Comparison of ENCODE assay signal across 10 cellular contexts in genomic region chr17:60305141-60305540, GRCh38.
DNase-seq lines count a peak whose midpoint lies in the region; ATAC-seq, FAIRE-seq and TF ChIP-seq lines count a peak whose summit lies in the region.
"Had no signal": no experiment of that assay in that cellular context is flagged by ENCODE, and none has a peak within 500 bp of the region (broad histone marks: within the 10 kb centered on the region; RNA-seq: fewer than 3 reads in every experiment).

No MANE protein-coding gene starts in this region.

- H3K9ac ChIP-seq in HepG2 (ENCODE audit: insufficient read depth, low read depth, low read length): no peak overlapping the region
- H3K9ac ChIP-seq: KMS-11 had no signal

- peaks cover 5% of the 10 kb centered on the region for H3K36me3 Mint-ChIP-seq in T-helper 17 cell (ENCODE audit: low read depth)

- no peak for TF ChIP-seq POLR2A in HepG2 (IDR thresholded peaks at IDR 0.05; ENCODE audit: insufficient read depth in 1 of 2, low read depth in 2 of 2, low read length in 2 of 2)

- no peak overlapping the region for H3K4me2 ChIP-seq in HepG2 (ENCODE audit: low read depth, low read length)
- H3K4me2 ChIP-seq: KMS-11 had no signal

- no peaks in the 10 kb centered on the region for H4K20me1 ChIP-seq in HepG2 (ENCODE audit: insufficient read depth, low read length)

- H3K9me3 ChIP-seq in T-helper 17 cell (ENCODE audit: control insufficient read depth, low read length, poor library complexity, severe bottlenecking) (no peaks in the 10 kb centered on the region), HepG2 (ENCODE audit: low read length) (no peaks in the 10 kb centered on the region), tibial artery (no peaks in the 10 kb centered on the region)

- peaks cover 0 to 3% of the 10 kb centered on the region in 2 experiments; a peak in 2 of 5 replicates for H3K36me3 ChIP-seq in HepG2 (replicated peaks in 1 of 2; ENCODE audit: control insufficient read depth in 1 of 2, insufficient read depth in 2 of 2, low read length in 2 of 2)
- peaks cover 0 to 5% (median 4%) of the 10 kb centered on the region in 3 donors for H3K36me3 ChIP-seq in tibial artery

- POLR2A ChIA-PET in HepG2 (lab: Yijun Ruan, JAX): no interaction called here

- 79% methylated on average over 4 of the region's 4 CpGs for WGBS in HepG2 (ENCODE audit: low lambda C conversion rate)

- intact Hi-C loops in HepG2 (cut with micrococcal nuclease; ENCODE audit: unreplicated experiment): no loop called here
- intact Hi-C loops in tibial artery (cut with DNase I; ENCODE audit: low total_unique reads): no loop called here

- no peak for TF ChIP-seq RAD21 in HepG2 (CRISPR knock-in tag; IDR thresholded peaks at IDR 0.05)

- CTCF ChIA-PET in HepG2 (lab: Yijun Ruan, JAX; ENCODE audit: low intra/inter-chr PET ratio, low total read pairs): no interaction called here

- H3K27me3 Mint-ChIP-seq in T-helper 17 cell: no peaks in the 10 kb centered on the region

- H2AFZ ChIP-seq in HepG2 (ENCODE audit: low read length): no peak overlapping the region

- no peak for TF ChIP-seq CTCF in HepG2 (CRISPR knock-in tag; IDR thresholded peaks at IDR 0.05)
- TF ChIP-seq CTCF in tibial artery (IDR thresholded peaks at IDR 0.05): no peak

- DNase-seq in T-helper 17 cell (no peak), HepG2 (ENCODE audit: low spot score) (peak; percentile 39), NCI-H82 treated with DMSO at 0.1 percent for 48 hours (lab: John Stamatoyannopoulos, UW; ENCODE audit: unreplicated experiment) (no peak), tibial artery (no peak)
- no peak for DNase-seq in stimulated activated CD8-positive, alpha-beta memory T cell treated with anti-CD3 and anti-CD28 coated beads, Interleukin-4, amount 100 ng/mL, for 48 hours
- DNase-seq in activated effector memory CD4-positive, alpha-beta T cell treated with anti-CD3 and anti-CD28 coated beads, Interleukin-2, amount 50 U/mL, for 16 hours: no peak

- peaks cover 9% of the 10 kb centered on the region for H3K79me2 ChIP-seq in HepG2 (ENCODE audit: insufficient read depth, low read length)

- H3K4me1 ChIP-seq in HepG2 (ENCODE audit: insufficient read depth, low read length): peaks cover 12% of the 10 kb centered on the region; the same call in 1 of the 2 replicates
- H3K4me1 ChIP-seq in tibial artery: peaks cover 0 to 3% (median 0%) of the 10 kb centered on the region in 4 donors

- peak overlapping the region; percentile 24 for H3K27ac Mint-ChIP-seq in T-helper 17 cell

- no peaks in the 10 kb centered on the region for H3K27me3 ChIP-seq in HepG2 (ENCODE audit: control insufficient read depth in 1 of 2, insufficient read depth in 2 of 2, low read length in 2 of 2)
- H3K27me3 ChIP-seq in tibial artery: no peaks in the 10 kb centered on the region

- peak; percentile 55 for ATAC-seq in GM18511 (IDR thresholded peaks at IDR 0.05; ENCODE audit: unreplicated experiment)
- peak; percentile 80 for ATAC-seq in HG02798 (IDR thresholded peaks at IDR 0.05; ENCODE audit: poor library complexity, unreplicated experiment)
- ATAC-seq in T-helper 17 cell: peak; percentile 90
- ATAC-seq in HepG2: peak; percentile 38; the same call in 2 of the 3 replicates

- in situ Hi-C loops in HepG2 (cut with HindIII; ENCODE audit: extremely low pct_ligation_motif_present, low pct_unique_long_range_greater_than_20kb): no loop called here

- H3K4me3 Mint-ChIP-seq in T-helper 17 cell: peak overlapping the region; percentile 28

- no TSS peak for BruUV-seq in HepG2 (replicated peaks; lab: Mats Ljungman, UMichigan)

- TF ChIP-seq EP300 in HepG2 (IDR thresholded peaks at IDR 0.05; ENCODE audit: low read depth in 2 of 2, low read length in 2 of 2) (no peak), HepG2 (CRISPR knock-in tag; IDR thresholded peaks at IDR 0.05; ENCODE audit: borderline replicate concordance) (no peak)

- H3K4me3 ChIP-seq in HepG2 (replicated peaks in 1 of 3; ENCODE audit: insufficient read depth in 1 of 3, low read depth in 2 of 3, low read length in 3 of 3) (no peak overlapping the region), tibial artery (no peak overlapping the region)

- peaks cover 35% of the 10 kb centered on the region for H3K4me1 Mint-ChIP-seq in T-helper 17 cell

- no peak for FAIRE-seq in HepG2 (lab: Jason Lieb, UNC)
- FAIRE-seq: colon had no signal

- H3K27ac ChIP-seq in HepG2 (ENCODE audit: extremely low read length, insufficient read depth, low read length) (no peak overlapping the region), tibial artery (no peak overlapping the region)
- H3K27ac ChIP-seq: KMS-11 had no signal

TF ChIP-seq in HepG2, 621 proteins besides CTCF, POLR2A, EP300 and RAD21:
- TF ChIP-seq RCOR2 (CRISPR knock-in tag; IDR thresholded peaks at IDR 0.05) (no peak), ELF3 (CRISPR knock-in tag; IDR thresholded peaks at IDR 0.05) (peak; percentile 69), NR2C2 (CRISPR knock-in tag; IDR thresholded peaks at IDR 0.05; ENCODE audit: borderline replicate concordance) (no peak), SAP130 (CRISPR knock-in tag; IDR thresholded peaks at IDR 0.05; ENCODE audit: low read depth) (peak; percentile 73), HOMEZ (CRISPR knock-in tag; IDR thresholded peaks at IDR 0.05; ENCODE audit: low read depth) (peak; percentile 31; the same call in 1 of the 2 replicates)
- TF ChIP-seq, protein P1, sequence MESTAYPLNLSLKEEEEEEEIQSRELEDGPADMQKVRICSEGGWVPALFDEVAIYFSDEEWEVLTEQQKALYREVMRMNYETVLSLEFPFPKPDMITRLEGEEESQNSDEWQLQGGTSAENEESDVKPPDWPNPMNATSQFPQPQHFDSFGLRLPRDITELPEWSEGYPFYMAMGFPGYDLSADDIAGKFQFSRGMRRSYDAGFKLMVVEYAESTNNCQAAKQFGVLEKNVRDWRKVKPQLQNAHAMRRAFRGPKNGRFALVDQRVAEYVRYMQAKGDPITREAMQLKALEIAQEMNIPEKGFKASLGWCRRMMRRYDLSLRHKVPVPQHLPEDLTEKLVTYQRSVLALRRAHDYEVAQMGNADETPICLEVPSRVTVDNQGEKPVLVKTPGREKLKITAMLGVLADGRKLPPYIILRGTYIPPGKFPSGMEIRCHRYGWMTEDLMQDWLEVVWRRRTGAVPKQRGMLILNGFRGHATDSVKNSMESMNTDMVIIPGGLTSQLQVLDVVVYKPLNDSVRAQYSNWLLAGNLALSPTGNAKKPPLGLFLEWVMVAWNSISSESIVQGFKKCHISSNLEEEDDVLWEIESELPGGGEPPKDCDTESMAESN (CRISPR knock-in tag; conservative IDR thresholded peaks at IDR 0.05): no peak
- TF ChIP-seq, protein P2, sequence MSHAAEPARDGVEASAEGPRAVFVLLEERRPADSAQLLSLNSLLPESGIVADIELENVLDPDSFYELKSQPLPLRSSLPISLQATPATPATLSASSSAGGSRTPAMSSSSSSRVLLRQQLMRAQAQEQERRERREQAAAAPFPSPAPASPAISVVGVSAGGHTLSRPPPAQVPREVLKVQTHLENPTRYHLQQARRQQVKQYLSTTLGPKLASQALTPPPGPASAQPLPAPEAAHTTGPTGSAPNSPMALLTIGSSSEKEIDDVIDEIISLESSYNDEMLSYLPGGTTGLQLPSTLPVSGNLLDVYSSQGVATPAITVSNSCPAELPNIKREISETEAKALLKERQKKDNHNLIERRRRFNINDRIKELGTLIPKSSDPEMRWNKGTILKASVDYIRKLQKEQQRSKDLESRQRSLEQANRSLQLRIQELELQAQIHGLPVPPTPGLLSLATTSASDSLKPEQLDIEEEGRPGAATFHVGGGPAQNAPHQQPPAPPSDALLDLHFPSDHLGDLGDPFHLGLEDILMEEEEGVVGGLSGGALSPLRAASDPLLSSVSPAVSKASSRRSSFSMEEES (CRISPR knock-in tag; IDR thresholded peaks at IDR 0.05): peak; percentile 64

Comparison
In these comparisons a context has a peak if more than half of its experiments do, and no peak if none do; other contexts are left out.
1. ATAC-seq: peak in every context shown above with its lines; median percentile 90 in T-helper 17 cell; 80 in HG02798; 55 in GM18511; 38 in HepG2.